7 cellular contexts compared by ENCODE assay signal in genomic region chr17:59513934-59514841, GRCh38. TPM values are rescaled to one million over a fixed set of nuclear protein-coding genes. Genes with fewer than 3 reads are reported as not detected.
DNase-seq lines count a peak whose midpoint lies in the region; ATAC-seq and TF ChIP-seq lines count a peak whose summit lies in the region.

No MANE protein-coding gene starts in this region.

- peak; percentile 85 for DNase-seq in M059J (ENCODE audit: low read depth)
- DNase-seq in OCI-M1 (lab: John Stamatoyannopoulos, UW), result peak; percentile 52
- peak; percentile 74 for DNase-seq in fibroblast of mammary gland (ENCODE audit: low read depth)
- peak in 6 of 10 donors; percentile 32 to 84 (median 50) for DNase-seq in posterior cingulate gyrus
- DNase-seq in GM13976 (ENCODE audit: low spot score), result no peak
- DNase-seq in AG20443 (ENCODE audit: low spot score), result no peak

- no peak overlapping the region for H3K4me3 ChIP-seq in fibroblast of mammary gland (ENCODE audit: control insufficient read depth, low read depth, low read length)

- in situ Hi-C loops in GM13976 (cut with MboI; ENCODE audit: low sequenced_read_pairs, unreplicated experiment), result no loop called here

- ATAC-seq in HG02759 (IDR thresholded peaks at IDR 0.05; ENCODE audit: unreplicated experiment), result no peak

- intact Hi-C loops in posterior cingulate gyrus (cut with DNase I), result no loop called here

- TF ChIP-seq CTCF in fibroblast of mammary gland (conservative IDR thresholded peaks at IDR 0.05; ENCODE audit: control insufficient read depth, insufficient read depth, low read depth, low read length), result no peak
- TF ChIP-seq CTCF in GM13976 (IDR thresholded peaks at IDR 0.05; ENCODE audit: borderline replicate concordance, control extremely low read depth, extremely low read depth, insufficient read depth, missing control alignments), result no peak

RNA-seq across cellular contexts. Expression of gene DHX40, which starts 51.2 kb away (rescaled TPM):
- 44.4 and 50.1 TPM in 2 replicates for total RNA-seq in M059J (2014; rRNA removed; shearing (Covaris generic))

Comparison
In these comparisons a context has a peak if more than half of its experiments do, and no peak if none do; other contexts are left out.
1. DNase-seq: peak in M059J (single experiment), OCI-M1 (single experiment), fibroblast of mammary gland (single experiment) and posterior cingulate gyrus (6 of 10); none in GM13976 (single experiment) and AG20443 (single experiment).